ENCODE assay signal across 8 cellular contexts in the genomic region with DNA sequence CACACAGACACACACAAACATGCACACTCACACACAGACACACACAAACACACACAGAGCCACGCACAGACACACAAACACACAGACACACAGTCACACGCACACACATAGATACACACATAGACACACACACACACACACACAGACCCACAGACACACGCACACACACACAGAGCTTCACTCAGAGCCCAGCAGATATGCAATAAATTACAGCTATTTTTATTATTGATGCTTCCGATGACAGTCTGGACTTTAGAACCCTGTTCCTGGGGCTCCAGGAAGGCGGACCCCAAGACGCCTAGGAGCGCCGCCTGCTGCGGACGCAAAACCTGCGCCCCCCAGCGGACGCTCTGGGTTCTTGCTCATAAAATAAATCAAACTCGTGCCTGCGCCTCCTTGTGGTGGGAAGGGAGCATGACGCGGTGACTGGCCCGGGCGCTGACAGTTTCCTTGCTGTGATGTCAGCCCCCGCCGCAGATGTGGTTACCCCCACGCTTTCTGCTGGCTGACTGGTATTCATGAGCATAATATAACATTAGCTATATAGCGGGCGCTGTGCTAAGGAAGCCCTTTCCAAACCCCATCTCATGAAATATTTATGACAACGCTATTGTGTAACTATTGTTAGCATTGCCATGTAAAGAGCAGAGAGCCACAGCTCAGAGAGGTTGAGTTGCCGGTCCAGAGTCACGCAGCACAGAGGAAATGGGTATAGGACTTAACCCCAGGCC.
A peak's percentile ranks its signal among the peaks of the same experiment; 100 is the strongest.
DNase-seq lines count a peak whose midpoint lies in the region; ATAC-seq and TF ChIP-seq lines count a peak whose summit lies in the region.

No MANE protein-coding gene starts in this region.

- peak; percentile 36 for ATAC-seq in GM21390 (IDR thresholded peaks at IDR 0.05; ENCODE audit: unreplicated experiment)
- ATAC-seq in naive thymus-derived CD4-positive, alpha-beta T cell = peak; percentile 69

- no TSS peak for BruUV-seq in OCI-LY7 (replicated peaks; lab: Mats Ljungman, UMichigan)

- POLR2A ChIA-PET in OCI-LY7 (lab: Charles Lee) = interaction anchor here (0.5 to 1.2 kb wide), 2 partner anchors 168 to 320 kb away, joined by 4 to 5 read pairs; no protein-coding TSS in a partner anchor
- POLR2A ChIA-PET in naive thymus-derived CD4-positive, alpha-beta T cell (lab: Charles Lee) = interaction anchor here (0.6 to 5.3 kb wide), 22 partner anchors 12 to 260 kb away, joined by 3 to 84 read pairs (median 5); a partner anchor contains a TSS

- TF ChIP-seq CTCF in OCI-LY7 (conservative IDR thresholded peaks at IDR 0.05; ENCODE audit: low read length) (peak; percentile 97), epithelial cell of esophagus (IDR thresholded peaks at IDR 0.05; ENCODE audit: insufficient read depth, low read depth, low read length, missing control alignments) (peak; percentile 92)

- H3K4me1 ChIP-seq in OCI-LY7 (ENCODE audit: insufficient read depth, low read length, poor library complexity, severe bottlenecking) = peaks cover 12% of the 10 kb centered on the region
- H3K4me1 ChIP-seq in naive thymus-derived CD4-positive, alpha-beta T cell (ENCODE audit: control insufficient read depth in 2 of 2, insufficient read depth in 2 of 2, low read length in 2 of 2) = peaks cover 43 to 48% of the 10 kb centered on the region in 2 donors

- no peaks in the 10 kb centered on the region for H3K27me3 ChIP-seq in naive thymus-derived CD4-positive, alpha-beta T cell (ENCODE audit: control insufficient read depth in 2 of 2, insufficient read depth in 2 of 2, low read length in 2 of 2)

- intact Hi-C loops in OCI-LY7 (cut with micrococcal nuclease; ENCODE audit: unreplicated experiment) = loop anchor here (1.0 kb wide), 3 partner anchors 50 to 261 kb away; no protein-coding TSS in a partner anchor
- intact Hi-C loops in naive thymus-derived CD4-positive, alpha-beta T cell (cut with micrococcal nuclease) = loop anchor here (1.0 to 5.0 kb wide), 11 partner anchors 16 to 261 kb away; a partner anchor contains a TSS

- no peaks in the 10 kb centered on the region for H3K36me3 Mint-ChIP-seq in IgD-negative memory B cell
- no peaks in the 10 kb centered on the region for H3K36me3 Mint-ChIP-seq in naive thymus-derived CD4-positive, alpha-beta T cell

- peak overlapping the region; percentile 56 to 77 (median 70) for H3K4me3 Mint-ChIP-seq in IgD-negative memory B cell
- peak overlapping the region; percentile 17 to 79 (median 68) for H3K4me3 Mint-ChIP-seq in naive thymus-derived CD4-positive, alpha-beta T cell

- H4K20me1 ChIP-seq in OCI-LY7 (ENCODE audit: insufficient read depth, low read length) = no peaks in the 10 kb centered on the region

- H3K36me3 ChIP-seq in OCI-LY7 (ENCODE audit: insufficient read depth, low read length) = no peaks in the 10 kb centered on the region
- no peaks in the 10 kb centered on the region for H3K36me3 ChIP-seq in naive thymus-derived CD4-positive, alpha-beta T cell (ENCODE audit: control insufficient read depth in 2 of 3, insufficient read depth in 3 of 3, low read length in 3 of 3)

- no peaks in the 10 kb centered on the region for H3K79me2 ChIP-seq in OCI-LY7 (ENCODE audit: insufficient read depth, low read depth, low read length)

- H3K4me1 Mint-ChIP-seq in IgD-negative memory B cell = peaks cover 37 to 56% (median 47%) of the 10 kb centered on the region in 3 donors
- H3K4me1 Mint-ChIP-seq in naive thymus-derived CD4-positive, alpha-beta T cell = peaks cover 28 to 68% (median 59%) of the 10 kb centered on the region in 7 donors

- no peak overlapping the region for H3K27ac ChIP-seq in OCI-LY7 (ENCODE audit: low read depth, low read length, poor library complexity, severe bottlenecking)
- peak overlapping the region; percentile 83 for H3K27ac ChIP-seq in naive thymus-derived CD4-positive, alpha-beta T cell (ENCODE audit: low read depth, low read length)

- peak overlapping the region; percentile 62 to 90 (median 82) for H3K27ac Mint-ChIP-seq in IgD-negative memory B cell
- H3K27ac Mint-ChIP-seq in naive thymus-derived CD4-positive, alpha-beta T cell = peak overlapping the region; percentile 67 to 99 (median 87)

- no peak overlapping the region for H3K4me3 ChIP-seq in OCI-LY7 (ENCODE audit: low read depth, low read length, poor library complexity, severe bottlenecking)
- no peak overlapping the region for H3K4me3 ChIP-seq in epithelial cell of esophagus (ENCODE audit: low read length)
- H3K4me3 ChIP-seq in naive thymus-derived CD4-positive, alpha-beta T cell (ENCODE audit: low read length) = peak overlapping the region; percentile 39

- H2AFZ ChIP-seq in OCI-LY7 (ENCODE audit: low read length) = no peak overlapping the region

- no peaks in the 10 kb centered on the region for H3K9me3 ChIP-seq in OCI-LY7 (ENCODE audit: low read length)
- no peaks in the 10 kb centered on the region for H3K9me3 ChIP-seq in naive thymus-derived CD4-positive, alpha-beta T cell (ENCODE audit: control insufficient read depth in 2 of 3, low read length in 3 of 3)

- DNase-seq in COLO668 (lab: John Stamatoyannopoulos, UW; ENCODE audit: unreplicated experiment) (peak; percentile 94), OCI-LY7 (ENCODE audit: low spot score) (peak; percentile 82), epithelial cell of esophagus (ENCODE audit: low read depth) (peak; percentile 82)
- DNase-seq in activated CD8-positive, alpha-beta memory T cell treated with anti-CD3 and anti-CD28 coated beads, Interleukin-2, amount 50 U/mL, for 48 hours = peak; percentile 98
- peak; percentile 92 to 98 (median 93) for DNase-seq in naive thymus-derived CD4-positive, alpha-beta T cell
- peak; percentile 88 to 93 for DNase-seq in stimulated activated CD8-positive, alpha-beta memory T cell treated with anti-CD3 and anti-CD28 coated beads, Interleukin-7, amount 100 ng/mL, for 48 hours (ENCODE audit: extremely low read depth in 1 of 2, low read depth in 1 of 2)

- H3K4me2 ChIP-seq in OCI-LY7 (ENCODE audit: low read length) = peak overlapping the region; percentile 49

- no peaks in the 10 kb centered on the region for H3K9me3 Mint-ChIP-seq in IgD-negative memory B cell
- peaks cover 0 to 2% (median 0%) of the 10 kb centered on the region in 11 donors for H3K9me3 Mint-ChIP-seq in naive thymus-derived CD4-positive, alpha-beta T cell

- H3K9me2 ChIP-seq in OCI-LY7 (ENCODE audit: insufficient read depth, low read length) = no peaks in the 10 kb centered on the region

- CTCF ChIA-PET in OCI-LY7 (lab: Charles Lee; ENCODE audit: unreplicated experiment) = interaction anchor here (0.5 to 1.5 kb wide), 8 partner anchors 11 to 260 kb away, joined by 3 to 5 read pairs (median 4); no protein-coding TSS in a partner anchor
- CTCF ChIA-PET in naive thymus-derived CD4-positive, alpha-beta T cell (lab: Charles Lee) = interaction anchor here (0.6 to 8.7 kb wide), 56 partner anchors 11 to 1160 kb away, joined by 3 to 258 read pairs (median 4); a partner anchor contains a TSS

- H3K27me3 Mint-ChIP-seq in IgD-negative memory B cell = no peaks in the 10 kb centered on the region
- H3K27me3 Mint-ChIP-seq in naive thymus-derived CD4-positive, alpha-beta T cell = peaks cover 0 to 30% (median 0%) of the 10 kb centered on the region in 5 donors
